Comparison of ENCODE assay signal across 23 cellular contexts in the genomic region with DNA sequence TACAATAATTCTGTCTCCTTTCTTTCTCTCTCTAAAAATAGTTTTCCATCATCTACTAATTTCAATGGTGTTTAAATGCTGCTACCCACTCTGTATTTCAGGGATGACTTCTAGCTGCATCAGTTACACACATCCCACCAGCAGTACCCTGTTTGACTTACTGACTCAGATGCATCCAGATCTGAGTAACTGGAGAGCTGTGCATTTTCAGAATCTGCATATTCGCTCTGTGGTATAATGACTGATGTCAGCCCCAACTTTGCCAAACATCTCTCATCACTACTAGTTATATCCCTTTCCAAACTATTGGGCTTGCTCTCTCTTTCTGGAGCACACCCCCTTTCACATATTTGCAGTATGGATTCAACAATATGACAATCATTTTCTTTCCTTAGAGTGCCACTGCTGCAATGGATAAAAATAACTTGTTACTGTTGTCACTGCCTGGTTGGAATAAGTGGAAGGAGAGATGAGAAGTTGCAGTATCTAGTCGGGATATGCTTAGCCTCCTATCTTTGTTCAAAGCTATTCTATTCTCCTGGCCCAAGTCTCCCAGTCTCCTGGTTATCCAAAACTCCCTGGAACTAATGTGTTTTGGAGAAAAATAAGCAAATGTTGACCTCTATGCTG. TPM values are rescaled to one million over a fixed set of nuclear protein-coding genes. Genes with fewer than 3 reads are reported as not detected.
A peak's percentile ranks its signal among the peaks of the same experiment; 100 is the strongest.
DNase-seq lines count a peak whose midpoint lies in the region; ATAC-seq, FAIRE-seq and TF ChIP-seq lines count a peak whose summit lies in the region.
"Had no signal": no experiment of that assay in that cellular context is flagged by ENCODE, and none has a peak within 500 bp of the region (broad histone marks: within the 10 kb centered on the region; RNA-seq: fewer than 3 reads in every experiment).

No MANE protein-coding gene starts in this region.

- no peak for TF ChIP-seq POLR2A in A549 (IDR thresholded peaks at IDR 0.05; ENCODE audit: low read length)

- ATAC-seq in A549 (peak in 1 of 2 experiments; percentile 9; a peak in 2 of 6 replicates), GM18868 (IDR thresholded peaks at IDR 0.05; ENCODE audit: unreplicated experiment) (no peak)

- H3K9me3 ChIP-seq in A549, result no peaks in the 10 kb centered on the region
- no peaks in the 10 kb centered on the region for H3K9me3 ChIP-seq in MG63

- no peak for TF ChIP-seq EP300 in A549 (IDR thresholded peaks at IDR 0.05)

- H3K27ac ChIP-seq in A549 (peak overlapping the region; percentile 98 to 100), rectal smooth muscle tissue (ENCODE audit: low read depth, low read length) (no peak overlapping the region)
- H3K27ac ChIP-seq: C4-2B had no signal

- H3K9ac ChIP-seq in rectal smooth muscle tissue (ENCODE audit: low read length), result no peak overlapping the region

- H3K27me3 ChIP-seq in MG63 (peaks cover 31% of the 10 kb centered on the region), rectal smooth muscle tissue (ENCODE audit: control insufficient read depth, insufficient read depth, low read length) (peaks cover 3% of the 10 kb centered on the region)

- CTCF ChIA-PET in A549 (lab: Yijun Ruan, JAX), result interaction anchor here (0.5 to 0.8 kb wide), 3 partner anchors 11 to 1256 kb away, joined by 3 to 4 read pairs (median 4); no protein-coding TSS in a partner anchor

- WGBS in A549 (ENCODE audit: missing lambda C conversion rate), result 18% methylated on average over 2 of the region's 2 CpGs

- H3K4me1 ChIP-seq in A549 (peaks cover 53% of the 10 kb centered on the region), rectal smooth muscle tissue (ENCODE audit: control insufficient read depth, insufficient read depth, low read length) (peaks cover under 1% of the 10 kb centered on the region)

- POLR2A ChIA-PET in A549 (lab: Yijun Ruan, JAX), result interaction anchor here (1.1 to 1.2 kb wide), 2 partner anchors 12 to 13 kb away, joined by 3 read pairs; no protein-coding TSS in a partner anchor

- H3K4me3 ChIP-seq in A549 (peak overlapping the region; percentile 90; the same call in 2 of the 3 replicates), MG63 (no peak overlapping the region), fibroblast of mammary gland (ENCODE audit: control insufficient read depth, low read depth, low read length) (no peak overlapping the region), rectal smooth muscle tissue (ENCODE audit: low read length) (peak overlapping the region; percentile 8)

- FAIRE-seq in A549 (lab: Jason Lieb, UNC), result no peak
- FAIRE-seq: A204.1, GM12892 had no signal

- TF ChIP-seq RAD21 in A549 (conservative IDR thresholded peaks at IDR 0.05 in 1 of 2, IDR thresholded peaks at IDR 0.05 in 1 of 2), result no peak

- TF ChIP-seq CTCF in A549 (IDR thresholded peaks at IDR 0.05) (no peak), fibroblast of mammary gland (conservative IDR thresholded peaks at IDR 0.05; ENCODE audit: control insufficient read depth, insufficient read depth, low read depth, low read length) (no peak)

- H3K36me3 ChIP-seq in MG63 (no peaks in the 10 kb centered on the region), rectal smooth muscle tissue (ENCODE audit: control insufficient read depth, insufficient read depth, low read length) (no peaks in the 10 kb centered on the region)

- DNase-seq in A549 (ENCODE audit: low read depth in 1 of 2, low spot score in 1 of 2) (no peak), MG63 (peak; percentile 19), fibroblast of mammary gland (ENCODE audit: low read depth) (peak; percentile 56), NCI-H748 (lab: John Stamatoyannopoulos, UW; ENCODE audit: unreplicated experiment) (no peak), NCI-H2081 treated with DMSO at 0.1 percent for 48 hours (lab: John Stamatoyannopoulos, UW) (no peak), SIG-M5 (lab: John Stamatoyannopoulos, UW) (no peak)
- DNase-seq: GF-D8; GOT3; IMR-90; Karpas-422; MM.1S; NCI-H1105; NCI-H187; NCI-H526 treated with DMSO at 0.1 percent for 48 hours; NK-92 treated with Interleukin-12 subunit alpha and Interleukin-12 subunit beta, amount 100 ng/mL, for 24 hours had no signal

- H3K4me2 ChIP-seq in A549, result peak overlapping the region; percentile 94

TF ChIP-seq in A549, 52 proteins besides CTCF, POLR2A, EP300 and RAD21:
- no peak for TF ChIP-seq ZFP36 (IDR thresholded peaks at IDR 0.05; ENCODE audit: borderline replicate concordance, partially characterized antibody)
- TF ChIP-seq ZC3H11A (IDR thresholded peaks at IDR 0.05), result no peak
- no peak for TF ChIP-seq NPAS2 (CRISPR knock-in tag; IDR thresholded peaks at IDR 0.05; ENCODE audit: borderline replicate concordance)
- TF ChIP-seq, protein P1, sequence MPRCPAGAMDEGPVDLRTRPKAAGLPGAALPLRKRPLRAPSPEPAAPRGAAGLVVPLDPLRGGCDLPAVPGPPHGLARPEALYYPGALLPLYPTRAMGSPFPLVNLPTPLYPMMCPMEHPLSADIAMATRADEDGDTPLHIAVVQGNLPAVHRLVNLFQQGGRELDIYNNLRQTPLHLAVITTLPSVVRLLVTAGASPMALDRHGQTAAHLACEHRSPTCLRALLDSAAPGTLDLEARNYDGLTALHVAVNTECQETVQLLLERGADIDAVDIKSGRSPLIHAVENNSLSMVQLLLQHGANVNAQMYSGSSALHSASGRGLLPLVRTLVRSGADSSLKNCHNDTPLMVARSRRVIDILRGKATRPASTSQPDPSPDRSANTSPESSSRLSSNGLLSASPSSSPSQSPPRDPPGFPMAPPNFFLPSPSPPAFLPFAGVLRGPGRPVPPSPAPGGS (IDR thresholded peaks at IDR 0.05), result no peak
- TF ChIP-seq, protein P2, sequence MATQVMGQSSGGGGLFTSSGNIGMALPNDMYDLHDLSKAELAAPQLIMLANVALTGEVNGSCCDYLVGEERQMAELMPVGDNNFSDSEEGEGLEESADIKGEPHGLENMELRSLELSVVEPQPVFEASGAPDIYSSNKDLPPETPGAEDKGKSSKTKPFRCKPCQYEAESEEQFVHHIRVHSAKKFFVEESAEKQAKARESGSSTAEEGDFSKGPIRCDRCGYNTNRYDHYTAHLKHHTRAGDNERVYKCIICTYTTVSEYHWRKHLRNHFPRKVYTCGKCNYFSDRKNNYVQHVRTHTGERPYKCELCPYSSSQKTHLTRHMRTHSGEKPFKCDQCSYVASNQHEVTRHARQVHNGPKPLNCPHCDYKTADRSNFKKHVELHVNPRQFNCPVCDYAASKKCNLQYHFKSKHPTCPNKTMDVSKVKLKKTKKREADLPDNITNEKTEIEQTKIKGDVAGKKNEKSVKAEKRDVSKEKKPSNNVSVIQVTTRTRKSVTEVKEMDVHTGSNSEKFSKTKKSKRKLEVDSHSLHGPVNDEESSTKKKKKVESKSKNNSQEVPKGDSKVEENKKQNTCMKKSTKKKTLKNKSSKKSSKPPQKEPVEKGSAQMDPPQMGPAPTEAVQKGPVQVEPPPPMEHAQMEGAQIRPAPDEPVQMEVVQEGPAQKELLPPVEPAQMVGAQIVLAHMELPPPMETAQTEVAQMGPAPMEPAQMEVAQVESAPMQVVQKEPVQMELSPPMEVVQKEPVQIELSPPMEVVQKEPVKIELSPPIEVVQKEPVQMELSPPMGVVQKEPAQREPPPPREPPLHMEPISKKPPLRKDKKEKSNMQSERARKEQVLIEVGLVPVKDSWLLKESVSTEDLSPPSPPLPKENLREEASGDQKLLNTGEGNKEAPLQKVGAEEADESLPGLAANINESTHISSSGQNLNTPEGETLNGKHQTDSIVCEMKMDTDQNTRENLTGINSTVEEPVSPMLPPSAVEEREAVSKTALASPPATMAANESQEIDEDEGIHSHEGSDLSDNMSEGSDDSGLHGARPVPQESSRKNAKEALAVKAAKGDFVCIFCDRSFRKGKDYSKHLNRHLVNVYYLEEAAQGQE (IDR thresholded peaks at IDR 0.05), result no peak
- TF ChIP-seq FOSL2 (IDR thresholded peaks at IDR 0.05), result no peak
- no peak for TF ChIP-seq FOSL2 (CRISPR knock-in tag; IDR thresholded peaks at IDR 0.05)
- TF ChIP-seq CBX8 (IDR thresholded peaks at IDR 0.05), result no peak
- TF ChIP-seq NR3C1 (IDR thresholded peaks at IDR 0.05), result no peak
- no peak for TF ChIP-seq SMC3 (IDR thresholded peaks at IDR 0.05)
- TF ChIP-seq ZSCAN20 (CRISPR knock-in tag; IDR thresholded peaks at IDR 0.05), result no peak
- TF ChIP-seq MAZ (IDR thresholded peaks at IDR 0.05; ENCODE audit: borderline replicate concordance, low read depth, low read length), result no peak
- TF ChIP-seq HEYL (CRISPR knock-in tag; IDR thresholded peaks at IDR 0.05), result no peak
- TF ChIP-seq CHD2 (IDR thresholded peaks at IDR 0.05; ENCODE audit: low read length, partially characterized antibody), result no peak
- TF ChIP-seq, protein P3, sequence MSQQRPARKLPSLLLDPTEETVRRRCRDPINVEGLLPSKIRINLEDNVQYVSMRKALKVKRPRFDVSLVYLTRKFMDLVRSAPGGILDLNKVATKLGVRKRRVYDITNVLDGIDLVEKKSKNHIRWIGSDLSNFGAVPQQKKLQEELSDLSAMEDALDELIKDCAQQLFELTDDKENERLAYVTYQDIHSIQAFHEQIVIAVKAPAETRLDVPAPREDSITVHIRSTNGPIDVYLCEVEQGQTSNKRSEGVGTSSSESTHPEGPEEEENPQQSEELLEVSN (IDR thresholded peaks at IDR 0.05; ENCODE audit: borderline replicate concordance, low read depth), result no peak

RNA-seq across cellular contexts. Expression of a gene that starts 3.3 kb away (rescaled TPM):
- 32.4 and 48.9 TPM in 2 replicates for polyA plus RNA-seq in A549 (2011; rRNA removed)
- polyA plus RNA-seq in A549 (2012; cell fraction: cytosol; rRNA removed), result 12.8 and 15.7 TPM in 2 replicates
- polyA plus RNA-seq in A549 (2012; cell fraction: nucleus; rRNA removed), result 6.7 and 9.7 TPM in 2 replicates
- polyA plus RNA-seq in A549 (2017; fragmentation: RNase III; extraction: RNeasy Plus Mini Kit Qiagen cat#74134 plus additional on column Dnase treatment), result 119 to 128 TPM (median 120 TPM) in 3 replicates
- 30.3 and 32.6 TPM in 2 replicates for polyA minus RNA-seq in A549 (2011; rRNA and poly(A)+ RNA removed)
- total RNA-seq in MG63 (2014; rRNA removed; shearing (Covaris generic); ENCODE audit: low replicate concordance), result not detected in 2 replicates
- total RNA-seq: HT-29, IMR-90, OCI-LY7, RPMI7951 had no signal
- polyA plus RNA-seq: IMR-90 had no signal

Comparison
In these comparisons a context has a peak if more than half of its experiments do, and no peak if none do; other contexts are left out.
1. DNase-seq: peak in MG63 (single experiment) and fibroblast of mammary gland (single experiment); none in A549 (0 of 2), NCI-H748 (single experiment), NCI-H2081 treated with DMSO at 0.1 percent for 48 hours (single experiment) and SIG-M5 (single experiment).
2. H3K4me3 ChIP-seq: peak in A549 (single experiment) and rectal smooth muscle tissue (single experiment); none in MG63 (single experiment) and fibroblast of mammary gland (single experiment).